In the genomic region with DNA sequence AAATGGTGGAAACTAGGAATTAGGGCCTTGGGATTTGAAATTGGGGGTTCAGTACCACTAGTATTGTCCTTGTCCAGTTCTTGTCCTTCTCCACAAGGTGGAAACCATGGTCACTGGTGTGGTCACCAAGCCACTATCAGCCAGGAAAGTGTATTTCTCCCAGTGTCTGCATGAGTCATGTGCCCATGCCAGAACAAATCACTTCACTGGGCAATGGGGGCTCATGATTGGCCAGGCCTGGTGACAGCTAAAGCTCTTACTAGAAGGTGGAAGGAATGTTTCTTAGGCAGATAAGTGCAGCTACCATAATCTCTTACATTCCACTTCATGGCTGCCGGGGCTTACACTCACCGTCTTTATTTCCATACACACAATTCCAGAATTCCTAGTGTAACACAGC, we compare ENCODE assay signal across 1 cellular context.
TF ChIP-seq lines count a peak whose summit lies in the region.

No MANE protein-coding gene starts in this region.

TF ChIP-seq in HCT116, 20 proteins besides CTCF, POLR2A, EP300 and RAD21 (continued from another document):
- TF ChIP-seq CEBPB (IDR thresholded peaks at IDR 0.05; ENCODE audit: low read depth) (no peak), POLR2AphosphoS5 (IDR thresholded peaks at IDR 0.05; ENCODE audit: low read depth, low read length) (no peak), SP1 (IDR thresholded peaks at IDR 0.05; ENCODE audit: low read depth) (no peak), ELF1 (IDR thresholded peaks at IDR 0.05; ENCODE audit: borderline replicate concordance, low read depth) (no peak), ZNF274 (IDR thresholded peaks at IDR 0.05; ENCODE audit: low read depth, low read length) (no peak), JUND (IDR thresholded peaks at IDR 0.05) (no peak), SRF (IDR thresholded peaks at IDR 0.05; ENCODE audit: low read depth) (no peak), FOSL1 (IDR thresholded peaks at IDR 0.05; ENCODE audit: low read depth) (no peak)
- TF ChIP-seq, protein P1, sequence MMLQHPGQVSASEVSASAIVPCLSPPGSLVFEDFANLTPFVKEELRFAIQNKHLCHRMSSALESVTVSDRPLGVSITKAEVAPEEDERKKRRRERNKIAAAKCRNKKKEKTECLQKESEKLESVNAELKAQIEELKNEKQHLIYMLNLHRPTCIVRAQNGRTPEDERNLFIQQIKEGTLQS (IDR thresholded peaks at IDR 0.05), result no peak
- TF ChIP-seq, protein P2, sequence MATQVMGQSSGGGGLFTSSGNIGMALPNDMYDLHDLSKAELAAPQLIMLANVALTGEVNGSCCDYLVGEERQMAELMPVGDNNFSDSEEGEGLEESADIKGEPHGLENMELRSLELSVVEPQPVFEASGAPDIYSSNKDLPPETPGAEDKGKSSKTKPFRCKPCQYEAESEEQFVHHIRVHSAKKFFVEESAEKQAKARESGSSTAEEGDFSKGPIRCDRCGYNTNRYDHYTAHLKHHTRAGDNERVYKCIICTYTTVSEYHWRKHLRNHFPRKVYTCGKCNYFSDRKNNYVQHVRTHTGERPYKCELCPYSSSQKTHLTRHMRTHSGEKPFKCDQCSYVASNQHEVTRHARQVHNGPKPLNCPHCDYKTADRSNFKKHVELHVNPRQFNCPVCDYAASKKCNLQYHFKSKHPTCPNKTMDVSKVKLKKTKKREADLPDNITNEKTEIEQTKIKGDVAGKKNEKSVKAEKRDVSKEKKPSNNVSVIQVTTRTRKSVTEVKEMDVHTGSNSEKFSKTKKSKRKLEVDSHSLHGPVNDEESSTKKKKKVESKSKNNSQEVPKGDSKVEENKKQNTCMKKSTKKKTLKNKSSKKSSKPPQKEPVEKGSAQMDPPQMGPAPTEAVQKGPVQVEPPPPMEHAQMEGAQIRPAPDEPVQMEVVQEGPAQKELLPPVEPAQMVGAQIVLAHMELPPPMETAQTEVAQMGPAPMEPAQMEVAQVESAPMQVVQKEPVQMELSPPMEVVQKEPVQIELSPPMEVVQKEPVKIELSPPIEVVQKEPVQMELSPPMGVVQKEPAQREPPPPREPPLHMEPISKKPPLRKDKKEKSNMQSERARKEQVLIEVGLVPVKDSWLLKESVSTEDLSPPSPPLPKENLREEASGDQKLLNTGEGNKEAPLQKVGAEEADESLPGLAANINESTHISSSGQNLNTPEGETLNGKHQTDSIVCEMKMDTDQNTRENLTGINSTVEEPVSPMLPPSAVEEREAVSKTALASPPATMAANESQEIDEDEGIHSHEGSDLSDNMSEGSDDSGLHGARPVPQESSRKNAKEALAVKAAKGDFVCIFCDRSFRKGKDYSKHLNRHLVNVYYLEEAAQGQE (IDR thresholded peaks at IDR 0.05; ENCODE audit: low read depth), result no peak
